ENCODE assay signal across 9 cellular contexts in the genomic region with DNA sequence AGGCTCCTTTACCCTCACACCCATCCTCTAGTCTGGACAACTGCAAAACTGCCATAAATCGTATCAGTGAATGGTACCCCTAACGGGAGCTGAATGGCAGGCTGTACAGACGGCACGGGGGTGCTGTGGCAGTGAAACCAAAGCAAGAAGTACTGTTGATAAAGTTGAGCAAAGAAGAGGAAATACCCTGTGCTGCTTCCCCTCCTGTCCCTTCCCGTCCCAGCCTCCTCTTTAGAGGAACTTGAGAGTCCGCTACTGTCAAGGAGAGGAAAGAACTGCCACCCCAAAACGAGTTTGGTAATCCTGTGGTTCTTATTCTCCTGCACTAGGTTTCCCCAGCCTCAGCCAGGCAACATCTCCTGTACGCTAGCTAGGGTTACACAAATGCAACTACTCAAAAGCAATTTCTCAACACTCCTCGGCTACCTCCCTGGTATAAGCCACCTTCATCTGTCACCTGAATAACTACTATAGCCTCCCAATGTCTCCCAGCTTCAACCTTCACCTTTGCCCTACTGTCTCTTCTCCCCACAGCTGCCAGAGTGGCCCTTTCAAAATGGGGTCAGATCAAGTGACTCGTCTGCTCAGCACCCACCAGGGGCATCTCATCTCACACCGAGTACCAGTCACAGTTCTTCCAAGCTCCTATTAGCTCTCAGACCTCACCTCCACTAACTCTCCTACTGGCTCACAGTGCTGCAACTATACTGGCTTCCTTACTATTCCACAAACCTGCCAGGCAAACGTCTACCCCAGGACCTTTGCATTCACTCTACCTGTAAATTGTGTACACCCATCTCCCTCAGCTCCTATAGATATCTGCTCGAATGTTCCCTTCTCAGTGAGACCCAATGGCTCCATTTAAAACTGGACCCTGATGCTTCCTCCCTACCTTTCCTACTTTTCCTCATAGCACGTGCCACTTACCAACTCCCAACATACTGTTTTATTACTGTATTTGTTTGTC. TPM values are rescaled to one million over a fixed set of nuclear protein-coding genes. Genes with fewer than 3 reads are reported as not detected.
DNase-seq lines count a peak whose midpoint lies in the region; ATAC-seq, FAIRE-seq and TF ChIP-seq lines count a peak whose summit lies in the region.
"Had no signal": no experiment of that assay in that cellular context is flagged by ENCODE, and none has a peak within 500 bp of the region (broad histone marks: within the 10 kb centered on the region; RNA-seq: fewer than 3 reads in every experiment).

No MANE protein-coding gene starts in this region.

- H3K4me1 Mint-ChIP-seq in activated naive CD8-positive, alpha-beta T cell treated with anti-CD3 and anti-CD28 coated beads for 36 hours: peaks cover 67% of the 10 kb centered on the region

- 77% methylated on average over 14 of the region's 14 CpGs for WGBS in A549 (ENCODE audit: missing lambda C conversion rate)

- H3K4me3 ChIP-seq in A549 (peak overlapping the region; percentile 12; the same call in 1 of the 3 replicates), HL-60 (replicated peaks; ENCODE audit: insufficient read depth, low read length) (peak overlapping the region; percentile 27)

- ATAC-seq in A549 (no peak), HG03135 (IDR thresholded peaks at IDR 0.05; ENCODE audit: unreplicated experiment) (no peak), HG03159 (IDR thresholded peaks at IDR 0.05; ENCODE audit: unreplicated experiment) (no peak)

- H3K9me3 Mint-ChIP-seq in activated naive CD8-positive, alpha-beta T cell treated with anti-CD3 and anti-CD28 coated beads for 36 hours: no peaks in the 10 kb centered on the region

- CTCF ChIA-PET in A549 (lab: Yijun Ruan, JAX): interaction anchor here (0.6 to 9.3 kb wide), 8 partner anchors 9 to 992 kb away, joined by 3 to 59 read pairs (median 6); no protein-coding TSS in a partner anchor

- H3K4me3 Mint-ChIP-seq in activated naive CD8-positive, alpha-beta T cell treated with anti-CD3 and anti-CD28 coated beads for 36 hours: peak overlapping the region; percentile 77

- peak overlapping the region; percentile 95 for H3K4me2 ChIP-seq in A549

- H3K27ac ChIP-seq in A549: 0 out of 6 replicates have a peak overlapping the region, but pooled peaks of 1 of the 2 experiments have one; percentile 2
- H3K27ac ChIP-seq in HL-60 (replicated peaks): peak overlapping the region; percentile 71
- H3K27ac ChIP-seq: VCaP had no signal

- no peaks in the 10 kb centered on the region for H3K9me3 ChIP-seq in A549

- TF ChIP-seq CTCF in A549 (IDR thresholded peaks at IDR 0.05) (no peak), HL-60 (IDR thresholded peaks at IDR 0.05; ENCODE audit: insufficient read depth, low read length) (no peak)

- no peaks in the 10 kb centered on the region for H3K27me3 ChIP-seq in HL-60 (ENCODE audit: insufficient read depth, poor library complexity, severe bottlenecking)

- H3K27me3 Mint-ChIP-seq in activated naive CD8-positive, alpha-beta T cell treated with anti-CD3 and anti-CD28 coated beads for 36 hours: no peaks in the 10 kb centered on the region

- TF ChIP-seq RAD21 in A549 (conservative IDR thresholded peaks at IDR 0.05 in 1 of 2, IDR thresholded peaks at IDR 0.05 in 1 of 2): no peak

- H3K27ac Mint-ChIP-seq in activated naive CD8-positive, alpha-beta T cell treated with anti-CD3 and anti-CD28 coated beads for 36 hours: peak overlapping the region; percentile 88

- FAIRE-seq in A549 (lab: Jason Lieb, UNC): no peak

- peaks cover 42% of the 10 kb centered on the region for H3K4me1 ChIP-seq in A549

- H3K36me3 Mint-ChIP-seq in activated naive CD8-positive, alpha-beta T cell treated with anti-CD3 and anti-CD28 coated beads for 36 hours: peaks cover 13% of the 10 kb centered on the region

- POLR2A ChIA-PET in A549 (lab: Yijun Ruan, JAX): no interaction called here

- TF ChIP-seq EP300 in A549 (IDR thresholded peaks at IDR 0.05): no peak

- no peak for TF ChIP-seq POLR2A in A549 (IDR thresholded peaks at IDR 0.05; ENCODE audit: low read length)

- no peak for DNase-seq in A549 (ENCODE audit: low read depth in 1 of 2, low spot score in 1 of 2)
- peak; percentile 75 to 92 for DNase-seq in HL-60 (ENCODE audit: low read depth in 1 of 2, low spot score in 1 of 2)
- peak; percentile 41 for DNase-seq in activated naive CD8-positive, alpha-beta T cell treated with anti-CD3 and anti-CD28 coated beads for 36 hours
- DNase-seq in medulla oblongata (ENCODE audit: extremely low spot score): peak; percentile 83
- DNase-seq in NCI-H2227 (lab: John Stamatoyannopoulos, UW; ENCODE audit: unreplicated experiment): no peak
- no peak for DNase-seq in NCI-H524 treated with DMSO at 0.1 percent for 48 hours (lab: John Stamatoyannopoulos, UW)

TF ChIP-seq in A549, 52 proteins besides CTCF, POLR2A, EP300 and RAD21:
- TF ChIP-seq KDM1A (IDR thresholded peaks at IDR 0.05; ENCODE audit: low read depth) (peak; percentile 30; the same call in 1 of the 2 replicates), FOXS1 (CRISPR knock-in tag; IDR thresholded peaks at IDR 0.05) (no peak)

RNA-seq across cellular contexts. Expression of a gene that starts 4.1 kb away (rescaled TPM):
- polyA plus RNA-seq in A549 (2011; rRNA removed): 329 and 381 TPM in 2 replicates
- 165 and 222 TPM in 2 replicates for polyA plus RNA-seq in A549 (2012; cell fraction: cytosol; rRNA removed)
- 49.6 and 81.8 TPM in 2 replicates for polyA plus RNA-seq in A549 (2012; cell fraction: nucleus; rRNA removed)
- 96.4 to 113 TPM (median 106 TPM) in 3 replicates for polyA plus RNA-seq in A549 (2017; fragmentation: RNase III; extraction: RNeasy Plus Mini Kit Qiagen cat#74134 plus additional on column Dnase treatment)
- 97.8 and 196 TPM in 2 replicates for polyA minus RNA-seq in A549 (2011; rRNA and poly(A)+ RNA removed)
- total RNA-seq in activated naive CD8-positive, alpha-beta T cell treated with anti-CD3 and anti-CD28 coated beads for 36 hours: 10 to 100 TPM; 26.4 to 29.5 TPM

Comparison
In these comparisons a context has a peak if more than half of its experiments do, and no peak if none do; other contexts are left out.
1. DNase-seq: peak in HL-60 (2 of 2), activated naive CD8-positive, alpha-beta T cell treated with anti-CD3 and anti-CD28 coated beads for 36 hours (single experiment) and medulla oblongata (single experiment); none in A549 (0 of 2), NCI-H2227 (single experiment) and NCI-H524 treated with DMSO at 0.1 percent for 48 hours (single experiment).